In the genomic region with DNA sequence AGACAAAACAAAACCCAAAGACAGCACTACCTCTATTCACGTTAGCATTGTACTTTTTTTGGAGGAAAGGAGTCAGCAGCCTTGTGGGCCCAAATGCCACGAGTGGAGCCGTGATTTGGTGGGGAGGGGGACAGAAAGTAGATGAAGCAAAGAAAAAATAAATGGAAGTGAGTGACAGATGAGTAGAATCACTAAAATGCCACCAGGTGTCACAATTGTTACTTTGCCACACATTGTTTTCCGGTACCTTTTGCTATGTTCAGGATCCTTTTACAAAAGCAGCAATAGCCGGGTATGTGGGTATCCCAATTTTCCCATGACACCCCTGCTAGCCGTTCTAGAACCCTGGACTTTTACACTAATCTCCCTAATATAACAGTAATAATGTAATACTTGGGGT, we compare ENCODE assay signal across 13 cellular contexts.
DNase-seq lines count a peak whose midpoint lies in the region; ATAC-seq and TF ChIP-seq lines count a peak whose summit lies in the region.
"Had no signal": no experiment of that assay in that cellular context is flagged by ENCODE, and none has a peak within 500 bp of the region (broad histone marks: within the 10 kb centered on the region; RNA-seq: fewer than 3 reads in every experiment).

No MANE protein-coding gene starts in this region.

- no peak overlapping the region for H3K4me3 Mint-ChIP-seq in stimulated activated naive CD8-positive, alpha-beta T cell treated with anti-CD3 and anti-CD28 coated beads, Interleukin-15, Interleukin-2, amounts not matched to agents 100 ng/mL and 50 ng/mL, for 24 hours
- H3K4me3 Mint-ChIP-seq in stimulated activated naive CD8-positive, alpha-beta T cell treated with anti-CD3 and anti-CD28 coated beads, Interleukin-15, amount 100 ng/mL, for 72 hours: no peak overlapping the region
- H3K4me3 Mint-ChIP-seq: activated CD8-positive, alpha-beta memory T cell treated with anti-CD3 and anti-CD28 coated beads, Interleukin-2, amount 10 ng/mL, durations not matched to agents 7 days and 5 days had no signal

- peak; percentile 30 for TF ChIP-seq CTCF in epithelial cell of esophagus (IDR thresholded peaks at IDR 0.05; ENCODE audit: insufficient read depth, low read depth, low read length, missing control alignments)
- TF ChIP-seq CTCF in suprapubic skin (IDR thresholded peaks at IDR 0.05): no peak

- no peak for DNase-seq in stimulated activated naive CD8-positive, alpha-beta T cell treated with anti-CD3 and anti-CD28 coated beads, Interleukin-15, amount 100 ng/mL, for 72 hours
- DNase-seq in NCI-H1694 (lab: John Stamatoyannopoulos, UW) (peak; percentile 18), epithelial cell of esophagus (ENCODE audit: low read depth) (no peak), suprapubic skin (ENCODE audit: low spot score in 2 of 2) (no peak), NCI-H1436 (lab: John Stamatoyannopoulos, UW) (no peak)
- DNase-seq: activated CD8-positive, alpha-beta memory T cell treated with anti-CD3 and anti-CD28 coated beads, Interleukin-2, amount 10 ng/mL, durations not matched to agents 7 days and 5 days; caudate nucleus; head of caudate nucleus had no signal

- TF ChIP-seq EP300 in suprapubic skin (IDR thresholded peaks at IDR 0.05): no peak

- WGBS in suprapubic skin: 61% methylated on average over 6 of the region's 6 CpGs

- peak overlapping the region; percentile 46 for H3K27ac Mint-ChIP-seq in stimulated activated naive CD8-positive, alpha-beta T cell treated with anti-CD3 and anti-CD28 coated beads, Interleukin-15, Interleukin-2, amounts not matched to agents 100 ng/mL and 50 ng/mL, for 24 hours
- H3K27ac Mint-ChIP-seq in stimulated activated naive CD8-positive, alpha-beta T cell treated with anti-CD3 and anti-CD28 coated beads, Interleukin-15, amount 100 ng/mL, for 72 hours: no peak overlapping the region
- H3K27ac Mint-ChIP-seq: activated CD8-positive, alpha-beta memory T cell treated with anti-CD3 and anti-CD28 coated beads, Interleukin-2, amount 10 ng/mL, durations not matched to agents 7 days and 5 days had no signal

- H3K27me3 ChIP-seq in suprapubic skin: no peaks in the 10 kb centered on the region

- ATAC-seq in stimulated activated naive CD8-positive, alpha-beta T cell treated with anti-CD3 and anti-CD28 coated beads, Interleukin-15, amount 100 ng/mL, for 72 hours: no peak
- no peak for ATAC-seq in HG03520 (IDR thresholded peaks at IDR 0.05; ENCODE audit: unreplicated experiment)
- no peak for ATAC-seq in HG02852 (IDR thresholded peaks at IDR 0.05; ENCODE audit: unreplicated experiment)
- ATAC-seq: activated CD8-positive, alpha-beta memory T cell treated with anti-CD3 and anti-CD28 coated beads, Interleukin-2, amount 10 ng/mL, durations not matched to agents 7 days and 5 days had no signal

- H3K27ac ChIP-seq in suprapubic skin: no peak overlapping the region
- H3K27ac ChIP-seq: HL-60, parathyroid adenoma had no signal

- peaks cover 6% of the 10 kb centered on the region for H3K36me3 ChIP-seq in suprapubic skin

- peaks cover 52% of the 10 kb centered on the region for H3K4me1 Mint-ChIP-seq in stimulated activated naive CD8-positive, alpha-beta T cell treated with anti-CD3 and anti-CD28 coated beads, Interleukin-15, Interleukin-2, amounts not matched to agents 100 ng/mL and 50 ng/mL, for 24 hours (ENCODE audit: low read depth)
- peaks cover 63% of the 10 kb centered on the region for H3K4me1 Mint-ChIP-seq in stimulated activated naive CD8-positive, alpha-beta T cell treated with anti-CD3 and anti-CD28 coated beads, Interleukin-15, amount 100 ng/mL, for 72 hours

- no peaks in the 10 kb centered on the region for H3K27me3 Mint-ChIP-seq in stimulated activated naive CD8-positive, alpha-beta T cell treated with anti-CD3 and anti-CD28 coated beads, Interleukin-15, Interleukin-2, amounts not matched to agents 100 ng/mL and 50 ng/mL, for 24 hours
- no peaks in the 10 kb centered on the region for H3K27me3 Mint-ChIP-seq in stimulated activated naive CD8-positive, alpha-beta T cell treated with anti-CD3 and anti-CD28 coated beads, Interleukin-15, amount 100 ng/mL, for 72 hours
- H3K27me3 Mint-ChIP-seq: activated CD8-positive, alpha-beta memory T cell treated with anti-CD3 and anti-CD28 coated beads, Interleukin-2, amount 10 ng/mL, durations not matched to agents 7 days and 5 days had no signal

- H3K9me3 Mint-ChIP-seq in stimulated activated naive CD8-positive, alpha-beta T cell treated with anti-CD3 and anti-CD28 coated beads, Interleukin-15, Interleukin-2, amounts not matched to agents 100 ng/mL and 50 ng/mL, for 24 hours: no peaks in the 10 kb centered on the region
- no peaks in the 10 kb centered on the region for H3K9me3 Mint-ChIP-seq in stimulated activated naive CD8-positive, alpha-beta T cell treated with anti-CD3 and anti-CD28 coated beads, Interleukin-15, amount 100 ng/mL, for 72 hours

- no peaks in the 10 kb centered on the region for H3K36me3 Mint-ChIP-seq in stimulated activated naive CD8-positive, alpha-beta T cell treated with anti-CD3 and anti-CD28 coated beads, Interleukin-15, Interleukin-2, amounts not matched to agents 100 ng/mL and 50 ng/mL, for 24 hours (ENCODE audit: low read depth)

- H3K4me1 ChIP-seq in suprapubic skin: peaks cover 64% of the 10 kb centered on the region

- TF ChIP-seq POLR2A in suprapubic skin (IDR thresholded peaks at IDR 0.05): no peak

- H3K9me3 ChIP-seq in suprapubic skin: no peaks in the 10 kb centered on the region

- H3K4me3 ChIP-seq in epithelial cell of esophagus (ENCODE audit: low read length) (no peak overlapping the region), suprapubic skin (no peak overlapping the region)
